ENCODE assay signal across 12 cellular contexts in genomic region chr3:36892457-36893136, GRCh38. TPM values are rescaled to one million over a fixed set of nuclear protein-coding genes. Genes with fewer than 3 reads are reported as not detected.
DNase-seq lines count a peak whose midpoint lies in the region; ATAC-seq, FAIRE-seq and TF ChIP-seq lines count a peak whose summit lies in the region.
"Had no signal": no experiment of that assay in that cellular context is flagged by ENCODE, and none has a peak within 500 bp of the region (broad histone marks: within the 10 kb centered on the region; RNA-seq: fewer than 3 reads in every experiment).

No MANE protein-coding gene starts in this region.

- TF ChIP-seq CTCF in A549 (IDR thresholded peaks at IDR 0.05): no peak
- no peak for TF ChIP-seq CTCF in DND-41 (IDR thresholded peaks at IDR 0.05; ENCODE audit: borderline replicate concordance, extremely low read depth, low read length, poor library complexity, severe bottlenecking)
- TF ChIP-seq CTCF in lung (IDR thresholded peaks at IDR 0.05; ENCODE audit: control extremely low read depth, extremely low read depth): no peak
- TF ChIP-seq CTCF in testis (IDR thresholded peaks at IDR 0.05): no peak
- no peak for TF ChIP-seq CTCF in kidney (IDR thresholded peaks at IDR 0.05; ENCODE audit: borderline replicate concordance, extremely low read depth, insufficient read depth)

- H3K27ac ChIP-seq in A549: no peak overlapping the region; a peak in 1 of 6 replicates
- peak overlapping the region; percentile 46 for H3K27ac ChIP-seq in DND-41 (ENCODE audit: low read length)
- H3K27ac ChIP-seq in lung (ENCODE audit: low read depth in 1 of 2, low read length in 1 of 2): peak overlapping the region; percentile 63 to 65
- peak overlapping the region in 1 of 2 donors; percentile 11 for H3K27ac ChIP-seq in testis
- H3K27ac ChIP-seq in kidney (ENCODE audit: low read depth in 2 of 2, low read length in 2 of 2): peak overlapping the region in 1 of 2 donors; percentile 20
- H3K27ac ChIP-seq: C4-2B had no signal

- 0 out of 3 replicates have a peak overlapping the region, but pooled peaks have one; percentile 31 for H3K4me2 ChIP-seq in A549
- 0 out of 2 replicates have a peak overlapping the region, but pooled peaks have one; percentile 14 for H3K4me2 ChIP-seq in DND-41 (ENCODE audit: insufficient read depth, low read length)

- no peaks in the 10 kb centered on the region for H4K20me1 ChIP-seq in DND-41 (ENCODE audit: insufficient read depth, low read length)

- H3K27me3 ChIP-seq in DND-41 (ENCODE audit: insufficient read depth, low read length, poor library complexity): no peaks in the 10 kb centered on the region
- no peaks in the 10 kb centered on the region for H3K27me3 ChIP-seq in lung (ENCODE audit: control insufficient read depth, insufficient read depth)
- H3K27me3 ChIP-seq in testis: no peaks in the 10 kb centered on the region
- H3K27me3 ChIP-seq: body of pancreas, sigmoid colon had no signal

- no peaks in the 10 kb centered on the region for H3K9me3 Mint-ChIP-seq in activated naive CD4-positive, alpha-beta T cell treated with anti-CD3 and anti-CD28 coated beads, Interleukin-2, amount 50 U/mL, for 72 hours

- POLR2A ChIA-PET in A549 (lab: Yijun Ruan, JAX): interaction anchor here (1.1 kb wide), 1 partner anchor 52 kb away, joined by 3 read pairs; no protein-coding TSS in a partner anchor

- peaks cover 11 to 16% of the 10 kb centered on the region in 2 donors for H3K36me3 Mint-ChIP-seq in activated naive CD4-positive, alpha-beta T cell treated with anti-CD3 and anti-CD28 coated beads, Interleukin-2, amount 50 U/mL, for 72 hours

- H3K4me1 ChIP-seq in A549 (peaks cover 11% of the 10 kb centered on the region; the same call in 2 of the 3 replicates), DND-41 (ENCODE audit: insufficient read depth, low read length) (peaks cover 31% of the 10 kb centered on the region), lung (ENCODE audit: control insufficient read depth in 2 of 2, insufficient read depth in 2 of 2, low read length in 2 of 2) (peaks cover 2 to 7% of the 10 kb centered on the region in 2 donors), testis (no peaks in the 10 kb centered on the region), kidney (ENCODE audit: control insufficient read depth in 1 of 2, insufficient read depth in 1 of 2, low read depth in 1 of 2, low read length in 2 of 2) (peaks cover 0 to 3% of the 10 kb centered on the region in 2 donors)
- H3K4me1 ChIP-seq: body of pancreas had no signal

- no peaks in the 10 kb centered on the region for H3K79me2 ChIP-seq in DND-41 (ENCODE audit: insufficient read depth, low read length)

- H3K36me3 ChIP-seq in DND-41 (ENCODE audit: insufficient read depth, low read length) (peaks cover 73% of the 10 kb centered on the region), lung (ENCODE audit: control insufficient read depth in 2 of 2, insufficient read depth in 2 of 2, low read length in 2 of 2) (peaks cover 6 to 20% of the 10 kb centered on the region in 2 donors), testis (ENCODE audit: low read depth, missing control alignments) (no peaks in the 10 kb centered on the region), kidney (ENCODE audit: control insufficient read depth in 1 of 2, insufficient read depth in 2 of 2, low read length in 2 of 2) (peaks cover 2 to 10% of the 10 kb centered on the region in 2 donors)

- FAIRE-seq in A549 (lab: Jason Lieb, UNC) (no peak), kidney (lab: Jason Lieb, UNC) (no peak)

- DNase-seq in A549 (ENCODE audit: low read depth in 1 of 2, low spot score in 1 of 2): no peak
- no peak for DNase-seq in DND-41
- no peak for DNase-seq in activated naive CD4-positive, alpha-beta T cell treated with anti-CD3 and anti-CD28 coated beads, Interleukin-2, amount 50 U/mL, for 72 hours (ENCODE audit: low spot score in 2 of 2)
- DNase-seq in lung (ENCODE audit: low spot score): no peak
- no peak for DNase-seq in testis
- DNase-seq in HCEC 1CT: no peak
- DNase-seq in kidney: no peak
- DNase-seq: NCI-H1436, sigmoid colon had no signal

- WGBS in A549 (ENCODE audit: missing lambda C conversion rate): 86% methylated on average over 12 of the region's 12 CpGs
- 91 to 92% methylated on average over 12 of the region's 12 CpGs for WGBS in lung, 2 donors
- 88 to 91% methylated on average over 12 of the region's 12 CpGs for WGBS in testis, 2 donors

- H3K27ac Mint-ChIP-seq in activated naive CD4-positive, alpha-beta T cell treated with anti-CD3 and anti-CD28 coated beads, Interleukin-2, amount 50 U/mL, for 72 hours: peak overlapping the region; percentile 33 to 85

- TF ChIP-seq EP300 in A549 (IDR thresholded peaks at IDR 0.05): no peak

- no peak overlapping the region for H3K4me3 ChIP-seq in A549
- H3K4me3 ChIP-seq in DND-41 (ENCODE audit: low read depth in 1 of 2, low read length in 2 of 2): no peak overlapping the region
- no peak overlapping the region for H3K4me3 ChIP-seq in lung
- H3K4me3 ChIP-seq in testis: no peak overlapping the region
- no peak overlapping the region for H3K4me3 ChIP-seq in kidney (ENCODE audit: low read length in 2 of 2)
- H3K4me3 ChIP-seq: body of pancreas, sigmoid colon had no signal

- H2AFZ ChIP-seq in DND-41 (ENCODE audit: low read depth, low read length): peak overlapping the region; percentile 48; the same call in 1 of the 2 replicates

- TF ChIP-seq POLR2A in A549 (IDR thresholded peaks at IDR 0.05; ENCODE audit: low read length) (no peak), testis (IDR thresholded peaks at IDR 0.05) (no peak)

- no peak for TF ChIP-seq RAD21 in A549 (conservative IDR thresholded peaks at IDR 0.05 in 1 of 2, IDR thresholded peaks at IDR 0.05 in 1 of 2)

- CTCF ChIA-PET in A549 (lab: Yijun Ruan, JAX): interaction anchor here (0.7 to 1.4 kb wide), 5 partner anchors 9 to 66 kb away, joined by 3 to 6 read pairs (median 4); no protein-coding TSS in a partner anchor

- intact Hi-C loops in testis (cut with DNase I; ENCODE audit: low total_unique reads) (no loop called here), kidney (cut with DNase I) (no loop called here)

- no peak overlapping the region; the same call in 1 of the 2 replicates for H3K9ac ChIP-seq in DND-41 (ENCODE audit: low read depth, low read length)
- H3K9ac ChIP-seq in kidney (ENCODE audit: low read length in 2 of 2): no peak overlapping the region

- ATAC-seq in A549 (no peak), DND-41 (ENCODE audit: insufficient read depth, low read depth) (no peak), lung (ENCODE audit: insufficient read depth, low FRiP score) (no peak), HG03354 (IDR thresholded peaks at IDR 0.05; ENCODE audit: poor library complexity, severe bottlenecking, unreplicated experiment) (no peak)
- no peak for ATAC-seq in activated naive CD4-positive, alpha-beta T cell treated with anti-CD3 and anti-CD28 coated beads, Interleukin-2, amount 50 U/mL, for 72 hours

- no peaks in the 10 kb centered on the region for H3K9me3 ChIP-seq in A549
- H3K9me3 ChIP-seq in DND-41 (ENCODE audit: insufficient read depth, low read length, severe bottlenecking): no peaks in the 10 kb centered on the region
- H3K9me3 ChIP-seq in lung (ENCODE audit: control insufficient read depth in 2 of 2, insufficient read depth in 1 of 2, low read length in 1 of 2): no peaks in the 10 kb centered on the region
- H3K9me3 ChIP-seq in testis: no peaks in the 10 kb centered on the region
- no peaks in the 10 kb centered on the region for H3K9me3 ChIP-seq in kidney (ENCODE audit: control insufficient read depth in 1 of 2, low read length in 2 of 2)
- H3K9me3 ChIP-seq: body of pancreas, sigmoid colon had no signal

TF ChIP-seq in A549, 52 proteins besides CTCF, POLR2A, EP300 and RAD21:
- TF ChIP-seq MAFK (IDR thresholded peaks at IDR 0.05; ENCODE audit: partially characterized antibody): peak; percentile 93
- TF ChIP-seq, protein P1, sequence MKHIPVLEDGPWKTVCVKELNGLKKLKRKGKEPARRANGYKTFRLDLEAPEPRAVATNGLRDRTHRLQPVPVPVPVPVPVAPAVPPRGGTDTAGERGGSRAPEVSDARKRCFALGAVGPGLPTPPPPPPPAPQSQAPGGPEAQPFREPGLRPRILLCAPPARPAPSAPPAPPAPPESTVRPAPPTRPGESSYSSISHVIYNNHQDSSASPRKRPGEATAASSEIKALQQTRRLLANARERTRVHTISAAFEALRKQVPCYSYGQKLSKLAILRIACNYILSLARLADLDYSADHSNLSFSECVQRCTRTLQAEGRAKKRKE (CRISPR knock-in tag; IDR thresholded peaks at IDR 0.05; ENCODE audit: low read depth): no peak

RNA-seq across cellular contexts. Expression of gene TRANK1, which starts 52.3 kb away (rescaled TPM):
- polyA plus RNA-seq in A549 (2011; rRNA removed) (3.2 and 3.8 TPM in 2 replicates), A549 (2017; fragmentation: RNase III; extraction: RNeasy Plus Mini Kit Qiagen cat#74134 plus additional on column Dnase treatment) (0.58 to 1.6 TPM (median 1.3 TPM) in 3 replicates), lung (1 to 10 TPM; 4.3 to 6.2 TPM), testis (ENCODE audit: insufficient read depth, low read depth, low replicate concordance) (7.5 TPM), kidney (ENCODE audit: insufficient read depth, low read depth, low replicate concordance) (1.2 TPM)
- 0.29 and 0.35 TPM in 2 replicates for polyA plus RNA-seq in A549 (2012; cell fraction: cytosol; rRNA removed)
- polyA plus RNA-seq in A549 (2012; cell fraction: nucleus; rRNA removed): 1.1 and 1.4 TPM in 2 replicates
- polyA minus RNA-seq in A549 (2011; rRNA and poly(A)+ RNA removed): 9.1 and 12.6 TPM in 2 replicates
- total RNA-seq in activated naive CD4-positive, alpha-beta T cell treated with anti-CD3 and anti-CD28 coated beads, Interleukin-2, amount 50 U/mL, for 72 hours: 10 to 100 TPM; 16.8 to 21.5 TPM
- total RNA-seq in lung (10 to 100 TPM; 23.9 to 34.3 TPM), testis (10 to 100 TPM in 1 of 2 donors, 1 to 10 TPM in 1; 7.6 to 11.0 TPM), kidney (21.4 TPM)

Comparison
In these comparisons a context has a peak if more than half of its experiments do, and no peak if none do; other contexts are left out.
1. H3K27ac ChIP-seq: peak in DND-41 (single experiment) and lung (2 of 2); none in A549 (0 of 2).